ENCODE assay signal across 14 cellular contexts in genomic region chr4:162682651-162683050, GRCh38.
"Had no signal": no experiment of that assay in that cellular context is flagged by ENCODE, and none has a peak within 500 bp of the region (broad histone marks: within the 10 kb centered on the region; RNA-seq: fewer than 3 reads in every experiment).

No MANE protein-coding gene starts in this region.

- FAIRE-seq: keratinocyte had no signal

- DNase-seq: activated CD4-positive, alpha-beta T cell treated with anti-CD3 and anti-CD28 coated beads, Interleukin-2, amount 10 ng/mL, durations not matched to agents 7 days and 5 days; activated CD8-positive, alpha-beta memory T cell treated with anti-CD3 and anti-CD28 coated beads, Interleukin-2, amount 50 U/mL, for 48 hours; activated naive CD8-positive, alpha-beta T cell treated with anti-CD3 and anti-CD28 coated beads for 36 hours; activated T-cell treated with anti-CD3 and anti-CD28 coated beads, Interleukin-2, amount 50 U/mL, for 72 hours; dorsolateral prefrontal cortex; left ventricle myocardium superior; occipital lobe; stimulated activated CD4-positive, alpha-beta T cell treated with anti-CD3 and anti-CD28 coated beads, Interleukin-15, amount 100 ng/mL, for 24 hours; stimulated activated CD4-positive, alpha-beta T cell treated with anti-CD3 and anti-CD28 coated beads, Interleukin-4, amount 100 ng/mL, for 1 hour; stimulated activated naive B cell treated with anti-CD40 and anti-IgM and Interleukin-4, amounts not matched to agents 10 μg/mL and 1 μg/mL and 100 μg/mL, for 72 hours; T-helper 17 cell; thyroid gland; uterus had no signal

- H3K4me1 ChIP-seq: thyroid gland, uterus had no signal

- H3K9me3 ChIP-seq: thyroid gland, uterus had no signal

- H3K4me3 ChIP-seq: dorsolateral prefrontal cortex, thyroid gland, uterus had no signal

- H3K27me3 ChIP-seq: dorsolateral prefrontal cortex, thyroid gland, uterus had no signal

- H3K27ac ChIP-seq: dorsolateral prefrontal cortex, thyroid gland, uterus had no signal

- H3K36me3 ChIP-seq: thyroid gland, uterus had no signal
